In genomic region chr17:43665038-43665386, GRCh38 we compare ENCODE assay signal across 22 cellular contexts. TPM values are rescaled to one million over a fixed set of nuclear protein-coding genes. Genes with fewer than 3 reads are reported as not detected.
A peak's percentile ranks its signal among the peaks of the same experiment; 100 is the strongest.
DNase-seq lines count a peak whose midpoint lies in the region; ATAC-seq and TF ChIP-seq lines count a peak whose summit lies in the region.
"Had no signal": no experiment of that assay in that cellular context is flagged by ENCODE, and none has a peak within 500 bp of the region (broad histone marks: within the 10 kb centered on the region; RNA-seq: fewer than 3 reads in every experiment).

No MANE protein-coding gene starts in this region.

- DNase-seq in G401 (ENCODE audit: low spot score): peak; percentile 27
- DNase-seq in dermis blood vessel endothelial cell: peak; percentile 24
- DNase-seq in right cardiac atrium: peak in 2 of 3 donors; percentile 35 to 61
- DNase-seq in sigmoid colon: no peak
- no peak for DNase-seq in NCI-H774 (lab: John Stamatoyannopoulos, UW)
- DNase-seq in effector memory CD8-positive, alpha-beta T cell: no peak
- DNase-seq: activated CD4-positive, CD25-positive, alpha-beta regulatory T cell; activated CD8-positive, alpha-beta memory T cell treated with anti-CD3 and anti-CD28 coated beads for 24 hours; activated naive CD8-positive, alpha-beta T cell treated with anti-CD3 and anti-CD28 coated beads, Interleukin-2, amount 10 ng/mL, durations not matched to agents 7 days and 5 days; brain microvascular endothelial cell; C1 segment of cervical spinal cord; DMS153; NCI-H187; pancreas; upper lobe of right lung had no signal

- intact Hi-C loops in right cardiac atrium (cut with DNase I) (no loop called here), sigmoid colon (cut with DNase I) (no loop called here)

- in situ Hi-C loops in G401 (cut with HindIII; ENCODE audit: low sequenced_read_pairs): no loop called here

- H3K27ac Mint-ChIP-seq in effector memory CD8-positive, alpha-beta T cell: no peak overlapping the region
- H3K27ac Mint-ChIP-seq: activated naive CD8-positive, alpha-beta T cell treated with anti-CD3 and anti-CD28 coated beads, Interleukin-2, amount 10 ng/mL, durations not matched to agents 7 days and 5 days had no signal

- no peak overlapping the region for H3K4me3 Mint-ChIP-seq in effector memory CD8-positive, alpha-beta T cell
- H3K4me3 Mint-ChIP-seq: activated naive CD8-positive, alpha-beta T cell treated with anti-CD3 and anti-CD28 coated beads, Interleukin-2, amount 10 ng/mL, durations not matched to agents 7 days and 5 days had no signal

- H3K27ac ChIP-seq in right cardiac atrium (ENCODE audit: low read length) (peak overlapping the region; percentile 80), sigmoid colon (peak overlapping the region in 3 of 4 donors; percentile 25 to 62 (median 54))
- H3K27ac ChIP-seq: brain microvascular endothelial cell, pancreas, SJSA1, upper lobe of right lung had no signal

- no peak for TF ChIP-seq CTCF in sigmoid colon (IDR thresholded peaks at IDR 0.05)

- H3K27me3 ChIP-seq in right cardiac atrium (ENCODE audit: control insufficient read depth, insufficient read depth): no peaks in the 10 kb centered on the region
- H3K27me3 ChIP-seq in sigmoid colon: peaks cover 0 to 4% (median 0%) of the 10 kb centered on the region in 3 donors
- H3K27me3 ChIP-seq: brain microvascular endothelial cell, pancreas, SJSA1, upper lobe of right lung had no signal

- H3K27me3 Mint-ChIP-seq in effector memory CD8-positive, alpha-beta T cell: peaks cover 0 to 7% of the 10 kb centered on the region in 2 donors

- H3K36me3 ChIP-seq in sigmoid colon: no peaks in the 10 kb centered on the region
- H3K36me3 ChIP-seq: brain microvascular endothelial cell, HAP-1, pancreas, SJSA1, upper lobe of right lung had no signal

- H3K9me3 ChIP-seq in right cardiac atrium (ENCODE audit: control insufficient read depth, low read length) (no peaks in the 10 kb centered on the region), sigmoid colon (no peaks in the 10 kb centered on the region)
- H3K9me3 ChIP-seq: HAP-1, pancreas, SJSA1, upper lobe of right lung had no signal

- WGBS in right cardiac atrium: 46% methylated on average over 7 of the region's 7 CpGs
- WGBS in sigmoid colon, 2 donors: 76 to 83% methylated on average over 7 of the region's 7 CpGs

- ATAC-seq in right cardiac atrium: peak; percentile 57 to 77
- ATAC-seq in effector memory CD8-positive, alpha-beta T cell (replicated peaks): no peak
- ATAC-seq in HG03520 (IDR thresholded peaks at IDR 0.05; ENCODE audit: unreplicated experiment): no peak
- ATAC-seq in HG03469 (IDR thresholded peaks at IDR 0.05; ENCODE audit: unreplicated experiment): no peak
- ATAC-seq: left lobe of liver had no signal

- H3K4me3 ChIP-seq in right cardiac atrium (ENCODE audit: low read length) (no peak overlapping the region), sigmoid colon (no peak overlapping the region)
- H3K4me3 ChIP-seq: HAP-1, pancreas, SJSA1, upper lobe of right lung had no signal

- peaks cover 4% of the 10 kb centered on the region for H3K36me3 Mint-ChIP-seq in effector memory CD8-positive, alpha-beta T cell (ENCODE audit: insufficient read depth)
- H3K36me3 Mint-ChIP-seq: activated naive CD8-positive, alpha-beta T cell treated with anti-CD3 and anti-CD28 coated beads, Interleukin-2, amount 10 ng/mL, durations not matched to agents 7 days and 5 days had no signal

- no peak for TF ChIP-seq POLR2A in sigmoid colon (IDR thresholded peaks at IDR 0.05)

- H3K4me1 ChIP-seq in right cardiac atrium (ENCODE audit: control insufficient read depth, insufficient read depth, low read length): peaks cover 4% of the 10 kb centered on the region
- H3K4me1 ChIP-seq in sigmoid colon: peaks cover 0 to 13% (median under 1%) of the 10 kb centered on the region in 4 donors
- H3K4me1 ChIP-seq: HAP-1 had no signal

- H3K4me1 Mint-ChIP-seq in effector memory CD8-positive, alpha-beta T cell (ENCODE audit: low read depth in 2 of 2): peaks cover 20 to 30% of the 10 kb centered on the region in 2 donors

- TF ChIP-seq EP300 in sigmoid colon (IDR thresholded peaks at IDR 0.05): no peak

- no peaks in the 10 kb centered on the region for H3K9me3 Mint-ChIP-seq in effector memory CD8-positive, alpha-beta T cell
- H3K9me3 Mint-ChIP-seq: activated naive CD8-positive, alpha-beta T cell treated with anti-CD3 and anti-CD28 coated beads, Interleukin-2, amount 10 ng/mL, durations not matched to agents 7 days and 5 days had no signal

RNA-seq across cellular contexts. Expression of gene MEOX1, which starts 3.3 kb away (rescaled TPM):
- total RNA-seq in G401 (2014; rRNA removed; shearing (Covaris generic)): 86.0 and 87.4 TPM in 2 replicates
- total RNA-seq in dermis blood vessel endothelial cell (0.05 and 1.4 TPM in 2 replicates), right cardiac atrium (10 to 100 TPM in 2 of 4 donors, 1 to 10 TPM in 2; 4.2 to 16.8 (median 7.6) TPM), sigmoid colon (1 to 10 TPM; 2.5 to 5.3 (median 2.9) TPM)
- polyA plus RNA-seq in right cardiac atrium (11.2 TPM), sigmoid colon (1 to 10 TPM in 1 of 3 donors, under 1 TPM in 2; 0.23 to 3.4 (median 0.60) TPM)
- total RNA-seq: left lobe of liver, M059J, NCI-H460, SJSA1 had no signal

Comparison
In these comparisons a context has a peak if more than half of its experiments do, and no peak if none do; other contexts are left out.
1. DNase-seq: peak in G401 (single experiment), dermis blood vessel endothelial cell (single experiment) and right cardiac atrium (2 of 3); none in sigmoid colon (single experiment), NCI-H774 (single experiment) and effector memory CD8-positive, alpha-beta T cell (0 of 3).
2. ATAC-seq: peak in right cardiac atrium (2 of 2); none in effector memory CD8-positive, alpha-beta T cell (single experiment), HG03520 (single experiment) and HG03469 (single experiment).